ENCODE assay signal across 8 cellular contexts in genomic region chr21:44024895-44025353, GRCh38. TPM values are rescaled to one million over a fixed set of nuclear protein-coding genes. Genes with fewer than 3 reads are reported as not detected.
DNase-seq lines count a peak whose midpoint lies in the region; ATAC-seq, FAIRE-seq and TF ChIP-seq lines count a peak whose summit lies in the region.

No MANE protein-coding gene starts in this region.

- H3K4me3 Mint-ChIP-seq in CD4-positive, CD25-positive, alpha-beta regulatory T cell = peak overlapping the region in 3 of 4 donors; percentile 62 to 78 (median 76)
- H3K4me3 Mint-ChIP-seq in naive B cell = peak overlapping the region in 4 of 8 donors; percentile 9 to 65 (median 46)

- dilution Hi-C loops in endothelial cell of umbilical vein (cut with MboI; ENCODE audit: extremely low pct_ligation_motif_present, low sequenced_read_pairs) = no loop called here

- H3K27ac Mint-ChIP-seq in CD4-positive, CD25-positive, alpha-beta regulatory T cell = peak overlapping the region; percentile 20 to 95 (median 92)
- H3K27ac Mint-ChIP-seq in naive B cell = peak overlapping the region in 4 of 6 donors; percentile 17 to 89 (median 64)

- no peak for TF ChIP-seq POLR2A in endothelial cell of umbilical vein (IDR thresholded peaks at IDR 0.05; ENCODE audit: low read depth, low read length)

- H3K4me2 ChIP-seq in endothelial cell of umbilical vein (ENCODE audit: insufficient read depth, low read length) = no peak overlapping the region

- TF ChIP-seq CTCF in endothelial cell of umbilical vein (IDR thresholded peaks at IDR 0.05; ENCODE audit: extremely low read depth in 1 of 2, insufficient read depth in 1 of 2, low read depth in 1 of 2, low read length in 2 of 2) = no peak

- H2AFZ ChIP-seq in endothelial cell of umbilical vein (ENCODE audit: low read depth, low read length) = no peak overlapping the region

- H3K4me1 Mint-ChIP-seq in CD4-positive, CD25-positive, alpha-beta regulatory T cell = peaks cover 47 to 93% (median 74%) of the 10 kb centered on the region in 4 donors
- H3K4me1 Mint-ChIP-seq in naive B cell = peaks cover 54 to 94% (median 86%) of the 10 kb centered on the region in 3 donors

- CTCF ChIA-PET in endothelial cell of umbilical vein (lab: Charles Lee) = no interaction called here

- H3K9ac ChIP-seq in endothelial cell of umbilical vein (replicated peaks; ENCODE audit: extremely low read depth, insufficient read depth, low read length) = no peak overlapping the region

- no peak for FAIRE-seq in endothelial cell of umbilical vein (lab: Jason Lieb, UNC)

- BruUV-seq in endothelial cell of umbilical vein (replicated peaks; lab: Mats Ljungman, UMichigan) = no TSS peak

- peaks cover 6% of the 10 kb centered on the region for H4K20me1 ChIP-seq in endothelial cell of umbilical vein (replicated peaks; ENCODE audit: control insufficient read depth, extremely low read depth, insufficient read depth, low read length)

- POLR2A ChIA-PET in endothelial cell of umbilical vein (lab: Charles Lee) = no interaction called here

- peaks cover 9% of the 10 kb centered on the region for H3K36me3 ChIP-seq in CD4-positive, CD25-positive, alpha-beta regulatory T cell (ENCODE audit: control insufficient read depth, insufficient read depth, low read length)
- H3K36me3 ChIP-seq in endothelial cell of umbilical vein (ENCODE audit: control insufficient read depth in 2 of 2, extremely low read depth in 1 of 2, insufficient read depth in 2 of 2, low read length in 2 of 2) = no peaks in the 10 kb centered on the region

- no peaks in the 10 kb centered on the region for H3K9me3 Mint-ChIP-seq in CD4-positive, CD25-positive, alpha-beta regulatory T cell
- H3K9me3 Mint-ChIP-seq in naive B cell = peaks cover 0 to 2% (median 0%) of the 10 kb centered on the region in 7 donors

- H3K4me3 ChIP-seq in CD4-positive, CD25-positive, alpha-beta regulatory T cell (ENCODE audit: low read depth, low read length) = peak overlapping the region; percentile 56
- no peak overlapping the region for H3K4me3 ChIP-seq in endothelial cell of umbilical vein (replicated peaks in 1 of 3; ENCODE audit: insufficient read depth in 1 of 3, low read depth in 1 of 3, low read length in 3 of 3)

- peaks cover 91% of the 10 kb centered on the region for H3K79me2 ChIP-seq in endothelial cell of umbilical vein (ENCODE audit: control insufficient read depth, insufficient read depth, low read length)

- H3K9me3 ChIP-seq in CD4-positive, CD25-positive, alpha-beta regulatory T cell (ENCODE audit: control insufficient read depth in 2 of 2, low read length in 2 of 2) = peaks cover 0 to 4% of the 10 kb centered on the region in 2 experiments
- H3K9me3 ChIP-seq in endothelial cell of umbilical vein (replicated peaks; ENCODE audit: control insufficient read depth, insufficient read depth, low read length) = no peaks in the 10 kb centered on the region

- H3K27ac ChIP-seq in CD4-positive, CD25-positive, alpha-beta regulatory T cell (ENCODE audit: insufficient read depth, low read length, poor library complexity, severe bottlenecking) = no peak overlapping the region
- H3K27ac ChIP-seq in endothelial cell of umbilical vein (ENCODE audit: insufficient read depth, low read depth, low read length) = no peak overlapping the region

- H3K9me1 ChIP-seq in endothelial cell of umbilical vein (replicated peaks; ENCODE audit: control insufficient read depth, extremely low read depth, insufficient read depth, low read length) = no peaks in the 10 kb centered on the region

- ATAC-seq in CD4-positive, CD25-positive, alpha-beta regulatory T cell (ENCODE audit: low read depth in 2 of 2) = no peak
- peak in 1 of 2 donors; percentile 15 for ATAC-seq in naive B cell (ENCODE audit: low read depth in 2 of 2)
- ATAC-seq in activated CD4-positive, CD25-positive, alpha-beta regulatory T cell treated with anti-CD3 and anti-CD28 coated beads, Interleukin-2, amount 50 U/mL, for 24 hours = no peak
- ATAC-seq in HG03095 (IDR thresholded peaks at IDR 0.05; ENCODE audit: unreplicated experiment) = no peak
- no peak for ATAC-seq in HG02885 (IDR thresholded peaks at IDR 0.05; ENCODE audit: poor library complexity, unreplicated experiment)

- peaks cover 61% of the 10 kb centered on the region for H3K4me1 ChIP-seq in CD4-positive, CD25-positive, alpha-beta regulatory T cell (ENCODE audit: control insufficient read depth, insufficient read depth, low read length, poor library complexity, severe bottlenecking)
- peaks cover 3% of the 10 kb centered on the region for H3K4me1 ChIP-seq in endothelial cell of umbilical vein (ENCODE audit: control insufficient read depth, extremely low read depth, insufficient read depth, low read length)

- H3K36me3 Mint-ChIP-seq in CD4-positive, CD25-positive, alpha-beta regulatory T cell = peaks cover 10% of the 10 kb centered on the region
- H3K36me3 Mint-ChIP-seq in naive B cell = peaks cover 0 to 8% of the 10 kb centered on the region in 2 donors

- intact Hi-C loops in endothelial cell of umbilical vein (cut with micrococcal nuclease) = no loop called here

- no peaks in the 10 kb centered on the region for H3K27me3 Mint-ChIP-seq in CD4-positive, CD25-positive, alpha-beta regulatory T cell
- no peaks in the 10 kb centered on the region for H3K27me3 Mint-ChIP-seq in naive B cell

- no peaks in the 10 kb centered on the region for H3K27me3 ChIP-seq in CD4-positive, CD25-positive, alpha-beta regulatory T cell (ENCODE audit: control insufficient read depth, insufficient read depth, low read length)
- no peaks in the 10 kb centered on the region for H3K27me3 ChIP-seq in endothelial cell of umbilical vein (ENCODE audit: control insufficient read depth in 2 of 2, insufficient read depth in 2 of 2, low read length in 2 of 2)

- DNase-seq in CD4-positive, CD25-positive, alpha-beta regulatory T cell = no peak
- DNase-seq in SIG-M5 treated with dmso at 0.1 percent for 504 hours (lab: John Stamatoyannopoulos, UW; ENCODE audit: unreplicated experiment) = peak; percentile 82
- DNase-seq in endothelial cell of umbilical vein (ENCODE audit: low read depth, low spot score) = peak; percentile 53
- DNase-seq in naive B cell = no peak
- no peak for DNase-seq in NCI-H128 (lab: John Stamatoyannopoulos, UW; ENCODE audit: unreplicated experiment)

TF ChIP-seq in endothelial cell of umbilical vein, 7 proteins besides CTCF, POLR2A, EP300 and RAD21:
- TF ChIP-seq JUN (IDR thresholded peaks at IDR 0.05; ENCODE audit: borderline replicate concordance, insufficient read depth, insufficient read length, low read depth) (no peak), POLR2AphosphoS5 (IDR thresholded peaks at IDR 0.05; ENCODE audit: insufficient read depth, low read depth, low read length) (no peak), MAX (IDR thresholded peaks at IDR 0.05; ENCODE audit: insufficient read depth, insufficient read length) (no peak), GATA2 (IDR thresholded peaks at IDR 0.05; ENCODE audit: insufficient read depth, insufficient read length, low read depth, low read length) (no peak), MYC (IDR thresholded peaks at IDR 0.05; ENCODE audit: low read depth, low read length) (no peak), EZH2 (IDR thresholded peaks at IDR 0.05; ENCODE audit: borderline replicate concordance, low read depth, low read length, severe bottlenecking) (no peak), FOS (IDR thresholded peaks at IDR 0.05; ENCODE audit: borderline replicate concordance, insufficient read depth, low read length) (no peak)

RNA-seq across cellular contexts. Expression of gene TRAPPC10, which starts 12.8 kb away (rescaled TPM):
- total RNA-seq in CD4-positive, CD25-positive, alpha-beta regulatory T cell = 132 TPM
- polyA plus RNA-seq in CD4-positive, CD25-positive, alpha-beta regulatory T cell = 10 to 100 TPM; 13.5 to 18.7 (median 17.1) TPM
- 33.6 and 44.4 TPM in 2 replicates for total RNA-seq in endothelial cell of umbilical vein
- polyA plus RNA-seq in endothelial cell of umbilical vein (21.5 and 21.7 TPM in 2 replicates), naive B cell (ENCODE audit: low read depth in 6 of 6) (10 to 100 TPM; 23.9 to 32.2 (median 28.0) TPM)
- polyA plus RNA-seq in endothelial cell of umbilical vein (2011; cell fraction: cytosol; rRNA removed) = 18.2 and 18.3 TPM in 2 replicates
- polyA plus RNA-seq in endothelial cell of umbilical vein (2011; cell fraction: nucleus; rRNA removed) = 77.6 and 78.7 TPM in 2 replicates
- polyA plus RNA-seq in endothelial cell of umbilical vein (2012) = 26.7 and 33.9 TPM in 2 replicates
- polyA minus RNA-seq in endothelial cell of umbilical vein = 50.7 and 64.9 TPM in 2 replicates
- 15.0 TPM for polyA minus RNA-seq in endothelial cell of umbilical vein (2011; cell fraction: cytosol; rRNA and poly(A)+ RNA removed)
- 49.6 and 69.9 TPM in 2 replicates for polyA minus RNA-seq in endothelial cell of umbilical vein (2011; cell fraction: nucleus; rRNA and poly(A)+ RNA removed)

Comparison
In these comparisons a context has a peak if more than half of its experiments do, and no peak if none do; other contexts are left out.
1. DNase-seq: peak in SIG-M5 treated with dmso at 0.1 percent for 504 hours (single experiment) and endothelial cell of umbilical vein (single experiment); none in CD4-positive, CD25-positive, alpha-beta regulatory T cell (0 of 3), naive B cell (single experiment) and NCI-H128 (single experiment).